Comparison of ENCODE assay signal across 13 cellular contexts in the genomic region with DNA sequence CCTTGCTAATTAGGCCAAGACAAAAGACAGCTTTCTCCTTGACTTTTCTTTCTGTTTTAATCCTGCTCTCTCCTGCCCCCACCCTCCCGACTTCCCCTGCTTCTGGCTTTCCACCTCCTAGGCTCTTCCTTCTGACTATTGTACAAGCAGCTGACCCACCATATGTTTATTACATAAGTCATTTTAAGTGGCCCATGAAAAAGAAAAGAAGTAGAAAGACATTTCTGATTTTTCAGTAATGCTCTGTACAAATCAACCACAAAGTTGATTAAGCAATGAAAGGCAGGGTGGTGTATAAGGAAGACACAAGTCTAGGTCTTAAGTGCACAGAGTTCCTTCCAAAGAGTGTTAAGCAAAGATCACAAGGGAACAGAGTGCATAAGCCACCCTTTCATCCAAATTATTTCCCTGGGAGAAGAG. TPM values are rescaled to one million over a fixed set of nuclear protein-coding genes. Genes with fewer than 3 reads are reported as not detected.
DNase-seq lines count a peak whose midpoint lies in the region; ATAC-seq and TF ChIP-seq lines count a peak whose summit lies in the region.
"Had no signal": no experiment of that assay in that cellular context is flagged by ENCODE, and none has a peak within 500 bp of the region (broad histone marks: within the 10 kb centered on the region; RNA-seq: fewer than 3 reads in every experiment).

No MANE protein-coding gene starts in this region.

- no peak for ATAC-seq in activated T-cell treated with anti-CD3 and anti-CD28 coated beads, Interleukin-2, amount 50 U/mL, for 4 hours
- ATAC-seq in gastroesophageal sphincter (peak; percentile 46), SK-N-SH treated with all-trans-retinoic acid at 6 μM for 48 hours (no peak)
- peak; percentile 22 to 31 for ATAC-seq in stimulated activated naive B cell treated with anti-CD40 and anti-IgM and Interleukin-4, amounts not matched to agents 10 μg/mL and 1 μg/mL and 100 μg/mL, for 72 hours (replicated peaks)

- no peaks in the 10 kb centered on the region for H3K9me3 ChIP-seq in Peyer's patch
- no peaks in the 10 kb centered on the region for H3K9me3 ChIP-seq in gastroesophageal sphincter
- H3K9me3 ChIP-seq in testis: no peaks in the 10 kb centered on the region

- 6% methylated on average over 1 of the region's 1 CpG; no CpG with 5 or more reads in 1 of the 2 donors for WGBS in gastroesophageal sphincter (ENCODE audit: low coverage in 1 of 2), 2 donors
- WGBS in testis, 2 donors: 35 to 41% methylated on average over 1 of the region's 1 CpG

- H3K36me3 Mint-ChIP-seq in activated T-cell treated with anti-CD3 and anti-CD28 coated beads, Interleukin-2, amount 50 U/mL, for 4 hours (ENCODE audit: insufficient read depth): peaks cover 50% of the 10 kb centered on the region
- peaks cover 49 to 51% of the 10 kb centered on the region in 2 donors for H3K36me3 Mint-ChIP-seq in stimulated activated naive B cell treated with anti-CD40 and anti-IgM and Interleukin-4, amounts not matched to agents 10 μg/mL and 1 μg/mL and 100 μg/mL, for 72 hours
- H3K36me3 Mint-ChIP-seq: mesothelial cell of epicardium had no signal

- no peaks in the 10 kb centered on the region for H3K27me3 ChIP-seq in Peyer's patch
- peaks cover 40% of the 10 kb centered on the region for H3K27me3 ChIP-seq in gastroesophageal sphincter
- H3K27me3 ChIP-seq in testis: no peaks in the 10 kb centered on the region

- peak overlapping the region; percentile 42 for H3K4me3 Mint-ChIP-seq in activated T-cell treated with anti-CD3 and anti-CD28 coated beads, Interleukin-2, amount 50 U/mL, for 4 hours
- peak overlapping the region in 1 of 2 donors; percentile 63 for H3K4me3 Mint-ChIP-seq in stimulated activated naive B cell treated with anti-CD40 and anti-IgM and Interleukin-4, amounts not matched to agents 10 μg/mL and 1 μg/mL and 100 μg/mL, for 72 hours
- H3K4me3 Mint-ChIP-seq: mesothelial cell of epicardium had no signal

- H3K27ac Mint-ChIP-seq in stimulated activated naive B cell treated with anti-CD40 and anti-IgM and Interleukin-4, amounts not matched to agents 10 μg/mL and 1 μg/mL and 100 μg/mL, for 72 hours: peak overlapping the region; percentile 96
- H3K27ac Mint-ChIP-seq: mesothelial cell of epicardium had no signal

- no peak for TF ChIP-seq EP300 in gastroesophageal sphincter (IDR thresholded peaks at IDR 0.05)

- intact Hi-C loops in testis (cut with DNase I; ENCODE audit: low total_unique reads): loop anchor here (10.0 kb wide), 1 partner anchor 138 kb away; a partner anchor contains a TSS

- TF ChIP-seq POLR2A in Peyer's patch (IDR thresholded peaks at IDR 0.05) (no peak), gastroesophageal sphincter (IDR thresholded peaks at IDR 0.05) (no peak), testis (IDR thresholded peaks at IDR 0.05) (no peak)

- no peak for TF ChIP-seq CTCF in Peyer's patch (IDR thresholded peaks at IDR 0.05)
- no peak for TF ChIP-seq CTCF in gastroesophageal sphincter (IDR thresholded peaks at IDR 0.05)
- no peak for TF ChIP-seq CTCF in testis (IDR thresholded peaks at IDR 0.05)

- H3K4me3 ChIP-seq in Peyer's patch (no peak overlapping the region), gastroesophageal sphincter (no peak overlapping the region), testis (no peak overlapping the region)

- H3K9me3 Mint-ChIP-seq in activated T-cell treated with anti-CD3 and anti-CD28 coated beads, Interleukin-2, amount 50 U/mL, for 4 hours: no peaks in the 10 kb centered on the region
- peaks cover 4 to 6% of the 10 kb centered on the region in 2 donors for H3K9me3 Mint-ChIP-seq in stimulated activated naive B cell treated with anti-CD40 and anti-IgM and Interleukin-4, amounts not matched to agents 10 μg/mL and 1 μg/mL and 100 μg/mL, for 72 hours
- H3K9me3 Mint-ChIP-seq: mesothelial cell of epicardium had no signal

- H3K27me3 Mint-ChIP-seq in activated T-cell treated with anti-CD3 and anti-CD28 coated beads, Interleukin-2, amount 50 U/mL, for 4 hours (ENCODE audit: low read depth): no peaks in the 10 kb centered on the region
- no peaks in the 10 kb centered on the region for H3K27me3 Mint-ChIP-seq in stimulated activated naive B cell treated with anti-CD40 and anti-IgM and Interleukin-4, amounts not matched to agents 10 μg/mL and 1 μg/mL and 100 μg/mL, for 72 hours

- H3K4me1 Mint-ChIP-seq in activated T-cell treated with anti-CD3 and anti-CD28 coated beads, Interleukin-2, amount 50 U/mL, for 4 hours (ENCODE audit: low read depth): peaks cover 19% of the 10 kb centered on the region
- H3K4me1 Mint-ChIP-seq in stimulated activated naive B cell treated with anti-CD40 and anti-IgM and Interleukin-4, amounts not matched to agents 10 μg/mL and 1 μg/mL and 100 μg/mL, for 72 hours: peaks cover 34% of the 10 kb centered on the region in 2 donors
- H3K4me1 Mint-ChIP-seq: mesothelial cell of epicardium had no signal

- H3K4me1 ChIP-seq in Peyer's patch: peaks cover 0 to 21% (median 0%) of the 10 kb centered on the region in 4 donors
- H3K4me1 ChIP-seq in gastroesophageal sphincter: no peaks in the 10 kb centered on the region
- H3K4me1 ChIP-seq in testis: no peaks in the 10 kb centered on the region

- H3K27ac ChIP-seq in Peyer's patch (peak overlapping the region; percentile 3 to 28 (median 16)), gastroesophageal sphincter (no peak overlapping the region), testis (no peak overlapping the region)

- H3K36me3 ChIP-seq in Peyer's patch (no peaks in the 10 kb centered on the region), gastroesophageal sphincter (no peaks in the 10 kb centered on the region), testis (ENCODE audit: low read depth, missing control alignments) (no peaks in the 10 kb centered on the region)

- no peak for DNase-seq in activated T-cell treated with anti-CD3 and anti-CD28 coated beads, Interleukin-2, amount 50 U/mL, for 4 hours
- DNase-seq in activated T-cell treated with anti-CD3 and anti-CD28 coated beads for 4 hours (no peak), Peyer's patch (no peak), NCI-H187 (lab: John Stamatoyannopoulos, UW) (no peak), testis (no peak)
- no peak for DNase-seq in stimulated activated naive B cell treated with anti-CD40 and anti-IgM and Interleukin-4, amounts not matched to agents 10 μg/mL and 1 μg/mL and 100 μg/mL, for 72 hours
- DNase-seq: activated gamma-delta T cell treated with Interleukin-2 at 50 U/mL for 16 hours; glutamatergic neuron; NCI-H226; stimulated activated CD4-positive, alpha-beta T cell treated with anti-CD3 and anti-CD28 coated beads, Interleukin-12 subunit alpha, Interleukin-12 subunit beta, amount 100 ng/mL, for 4 hours had no signal

TF ChIP-seq in SK-N-SH treated with all-trans-retinoic acid at 6 μM for 48 hours, 23 proteins besides CTCF, POLR2A, EP300 and RAD21 (continues in another document):
- TF ChIP-seq GLIS3 (CRISPR knock-in tag; IDR thresholded peaks at IDR 0.05): no peak

RNA-seq across cellular contexts. Expression of a gene that starts 18.2 kb away (rescaled TPM):
- total RNA-seq in activated T-cell treated with anti-CD3 and anti-CD28 coated beads, Interleukin-2, amount 50 U/mL, for 4 hours: 100 to 1,000 TPM; 135 to 153 (median 137) TPM
- total RNA-seq in Peyer's patch (10 to 100 TPM in 3 of 4 donors, 1 to 10 TPM in 1; 7.5 to 83.3 (median 14.4) TPM), gastroesophageal sphincter (1 to 10 TPM in 3 of 4 donors, under 1 TPM in 1; 0.58 to 5.7 (median 2.4) TPM), testis (1 to 10 TPM; 1.9 to 3.5 TPM)
- 9.7 TPM for polyA plus RNA-seq in testis (ENCODE audit: insufficient read depth, low read depth, low replicate concordance)
- total RNA-seq: mesothelial cell of epicardium had no signal

RNA-seq across cellular contexts. Expression of a gene that starts 30.2 kb away (rescaled TPM):
- not detected for total RNA-seq in activated T-cell treated with anti-CD3 and anti-CD28 coated beads, Interleukin-2, amount 50 U/mL, for 4 hours
- total RNA-seq in Peyer's patch: under 1 TPM in 2 of 4 donors, not detected in 2; 0.13 to 0.38 TPM
- total RNA-seq in gastroesophageal sphincter: 1 to 10 TPM in 1 of 4 donors, under 1 TPM in 3; 0.25 to 1.0 (median 0.49) TPM
- total RNA-seq in testis: under 1 TPM; 0.24 to 0.43 TPM
- 0.70 TPM for polyA plus RNA-seq in testis (ENCODE audit: insufficient read depth, low read depth, low replicate concordance)

RNA-seq across cellular contexts. Expression of a gene that starts 45.5 kb away (rescaled TPM):
- 10 to 100 TPM; 52.7 to 72.0 (median 56.4) TPM for total RNA-seq in activated T-cell treated with anti-CD3 and anti-CD28 coated beads, Interleukin-2, amount 50 U/mL, for 4 hours
- total RNA-seq in Peyer's patch: 10 to 100 TPM in 1 of 4 donors, 1 to 10 TPM in 2, under 1 TPM in 1; 0.83 to 15.4 (median 7.8) TPM
- 1 to 10 TPM in 1 of 4 donors, under 1 TPM in 3; 0.54 to 3.8 (median 0.65) TPM for total RNA-seq in gastroesophageal sphincter
- total RNA-seq in testis: 1 to 10 TPM; 2.4 to 3.2 TPM
- 3.4 TPM for polyA plus RNA-seq in testis (ENCODE audit: insufficient read depth, low read depth, low replicate concordance)

RNA-seq across cellular contexts. Expression of a gene that starts 54.0 kb away (rescaled TPM):
- not detected for total RNA-seq in activated T-cell treated with anti-CD3 and anti-CD28 coated beads, Interleukin-2, amount 50 U/mL, for 4 hours
- total RNA-seq in Peyer's patch (1 to 10 TPM in 2 of 4 donors, under 1 TPM in 2; 0.35 to 8.3 (median 1.4) TPM), gastroesophageal sphincter (1 to 10 TPM; 2.7 to 5.8 (median 3.8) TPM), testis (1 to 10 TPM; 1.9 to 2.0 TPM)
- 4.9 TPM for polyA plus RNA-seq in testis (ENCODE audit: insufficient read depth, low read depth, low replicate concordance)

RNA-seq across cellular contexts. Expression of a gene that starts 57.5 kb away (rescaled TPM):
- total RNA-seq in activated T-cell treated with anti-CD3 and anti-CD28 coated beads, Interleukin-2, amount 50 U/mL, for 4 hours: 10 to 100 TPM in 2 of 3 donors, 1 to 10 TPM in 1; 9.0 to 12.9 (median 12.8) TPM
- total RNA-seq in Peyer's patch (10 to 100 TPM; 21.0 to 32.4 (median 22.3) TPM), gastroesophageal sphincter (10 to 100 TPM in 3 of 4 donors, 1 to 10 TPM in 1; 8.7 to 57.0 (median 12.1) TPM), testis (1 to 10 TPM; 1.7 to 3.0 TPM)
- polyA plus RNA-seq in testis (ENCODE audit: insufficient read depth, low read depth, low replicate concordance): 4.2 TPM

Comparison
In these comparisons a context has a peak if more than half of its experiments do, and no peak if none do; other contexts are left out.
1. ATAC-seq: peak in gastroesophageal sphincter (single experiment) and stimulated activated naive B cell treated with anti-CD40 and anti-IgM and Interleukin-4, amounts not matched to agents 10 μg/mL and 1 μg/mL and 100 μg/mL, for 72 hours (2 of 2); none in activated T-cell treated with anti-CD3 and anti-CD28 coated beads, Interleukin-2, amount 50 U/mL, for 4 hours (0 of 2) and SK-N-SH treated with all-trans-retinoic acid at 6 μM for 48 hours (single experiment).
2. H3K27ac ChIP-seq: peak in Peyer's patch (4 of 4); none in gastroesophageal sphincter (0 of 4) and testis (0 of 2).